In genomic region chr2:144331652-144332355, GRCh38 we compare ENCODE assay signal across 1 cellular context.
TF ChIP-seq lines count a peak whose summit lies in the region.

No MANE protein-coding gene starts in this region.

TF ChIP-seq in K562, 482 proteins besides CTCF, POLR2A, EP300 and RAD21 (continued from another document and continues in another):
- TF ChIP-seq, protein P1, sequence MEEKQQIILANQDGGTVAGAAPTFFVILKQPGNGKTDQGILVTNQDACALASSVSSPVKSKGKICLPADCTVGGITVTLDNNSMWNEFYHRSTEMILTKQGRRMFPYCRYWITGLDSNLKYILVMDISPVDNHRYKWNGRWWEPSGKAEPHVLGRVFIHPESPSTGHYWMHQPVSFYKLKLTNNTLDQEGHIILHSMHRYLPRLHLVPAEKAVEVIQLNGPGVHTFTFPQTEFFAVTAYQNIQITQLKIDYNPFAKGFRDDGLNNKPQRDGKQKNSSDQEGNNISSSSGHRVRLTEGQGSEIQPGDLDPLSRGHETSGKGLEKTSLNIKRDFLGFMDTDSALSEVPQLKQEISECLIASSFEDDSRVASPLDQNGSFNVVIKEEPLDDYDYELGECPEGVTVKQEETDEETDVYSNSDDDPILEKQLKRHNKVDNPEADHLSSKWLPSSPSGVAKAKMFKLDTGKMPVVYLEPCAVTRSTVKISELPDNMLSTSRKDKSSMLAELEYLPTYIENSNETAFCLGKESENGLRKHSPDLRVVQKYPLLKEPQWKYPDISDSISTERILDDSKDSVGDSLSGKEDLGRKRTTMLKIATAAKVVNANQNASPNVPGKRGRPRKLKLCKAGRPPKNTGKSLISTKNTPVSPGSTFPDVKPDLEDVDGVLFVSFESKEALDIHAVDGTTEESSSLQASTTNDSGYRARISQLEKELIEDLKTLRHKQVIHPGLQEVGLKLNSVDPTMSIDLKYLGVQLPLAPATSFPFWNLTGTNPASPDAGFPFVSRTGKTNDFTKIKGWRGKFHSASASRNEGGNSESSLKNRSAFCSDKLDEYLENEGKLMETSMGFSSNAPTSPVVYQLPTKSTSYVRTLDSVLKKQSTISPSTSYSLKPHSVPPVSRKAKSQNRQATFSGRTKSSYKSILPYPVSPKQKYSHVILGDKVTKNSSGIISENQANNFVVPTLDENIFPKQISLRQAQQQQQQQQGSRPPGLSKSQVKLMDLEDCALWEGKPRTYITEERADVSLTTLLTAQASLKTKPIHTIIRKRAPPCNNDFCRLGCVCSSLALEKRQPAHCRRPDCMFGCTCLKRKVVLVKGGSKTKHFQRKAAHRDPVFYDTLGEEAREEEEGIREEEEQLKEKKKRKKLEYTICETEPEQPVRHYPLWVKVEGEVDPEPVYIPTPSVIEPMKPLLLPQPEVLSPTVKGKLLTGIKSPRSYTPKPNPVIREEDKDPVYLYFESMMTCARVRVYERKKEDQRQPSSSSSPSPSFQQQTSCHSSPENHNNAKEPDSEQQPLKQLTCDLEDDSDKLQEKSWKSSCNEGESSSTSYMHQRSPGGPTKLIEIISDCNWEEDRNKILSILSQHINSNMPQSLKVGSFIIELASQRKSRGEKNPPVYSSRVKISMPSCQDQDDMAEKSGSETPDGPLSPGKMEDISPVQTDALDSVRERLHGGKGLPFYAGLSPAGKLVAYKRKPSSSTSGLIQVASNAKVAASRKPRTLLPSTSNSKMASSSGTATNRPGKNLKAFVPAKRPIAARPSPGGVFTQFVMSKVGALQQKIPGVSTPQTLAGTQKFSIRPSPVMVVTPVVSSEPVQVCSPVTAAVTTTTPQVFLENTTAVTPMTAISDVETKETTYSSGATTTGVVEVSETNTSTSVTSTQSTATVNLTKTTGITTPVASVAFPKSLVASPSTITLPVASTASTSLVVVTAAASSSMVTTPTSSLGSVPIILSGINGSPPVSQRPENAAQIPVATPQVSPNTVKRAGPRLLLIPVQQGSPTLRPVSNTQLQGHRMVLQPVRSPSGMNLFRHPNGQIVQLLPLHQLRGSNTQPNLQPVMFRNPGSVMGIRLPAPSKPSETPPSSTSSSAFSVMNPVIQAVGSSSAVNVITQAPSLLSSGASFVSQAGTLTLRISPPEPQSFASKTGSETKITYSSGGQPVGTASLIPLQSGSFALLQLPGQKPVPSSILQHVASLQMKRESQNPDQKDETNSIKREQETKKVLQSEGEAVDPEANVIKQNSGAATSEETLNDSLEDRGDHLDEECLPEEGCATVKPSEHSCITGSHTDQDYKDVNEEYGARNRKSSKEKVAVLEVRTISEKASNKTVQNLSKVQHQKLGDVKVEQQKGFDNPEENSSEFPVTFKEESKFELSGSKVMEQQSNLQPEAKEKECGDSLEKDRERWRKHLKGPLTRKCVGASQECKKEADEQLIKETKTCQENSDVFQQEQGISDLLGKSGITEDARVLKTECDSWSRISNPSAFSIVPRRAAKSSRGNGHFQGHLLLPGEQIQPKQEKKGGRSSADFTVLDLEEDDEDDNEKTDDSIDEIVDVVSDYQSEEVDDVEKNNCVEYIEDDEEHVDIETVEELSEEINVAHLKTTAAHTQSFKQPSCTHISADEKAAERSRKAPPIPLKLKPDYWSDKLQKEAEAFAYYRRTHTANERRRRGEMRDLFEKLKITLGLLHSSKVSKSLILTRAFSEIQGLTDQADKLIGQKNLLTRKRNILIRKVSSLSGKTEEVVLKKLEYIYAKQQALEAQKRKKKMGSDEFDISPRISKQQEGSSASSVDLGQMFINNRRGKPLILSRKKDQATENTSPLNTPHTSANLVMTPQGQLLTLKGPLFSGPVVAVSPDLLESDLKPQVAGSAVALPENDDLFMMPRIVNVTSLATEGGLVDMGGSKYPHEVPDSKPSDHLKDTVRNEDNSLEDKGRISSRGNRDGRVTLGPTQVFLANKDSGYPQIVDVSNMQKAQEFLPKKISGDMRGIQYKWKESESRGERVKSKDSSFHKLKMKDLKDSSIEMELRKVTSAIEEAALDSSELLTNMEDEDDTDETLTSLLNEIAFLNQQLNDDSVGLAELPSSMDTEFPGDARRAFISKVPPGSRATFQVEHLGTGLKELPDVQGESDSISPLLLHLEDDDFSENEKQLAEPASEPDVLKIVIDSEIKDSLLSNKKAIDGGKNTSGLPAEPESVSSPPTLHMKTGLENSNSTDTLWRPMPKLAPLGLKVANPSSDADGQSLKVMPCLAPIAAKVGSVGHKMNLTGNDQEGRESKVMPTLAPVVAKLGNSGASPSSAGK (IDR thresholded peaks at IDR 0.05) = peak; percentile 78
- TF ChIP-seq TARDBP (IDR thresholded peaks at IDR 0.05) (no peak), KLF6 (CRISPR knock-in tag; IDR thresholded peaks at IDR 0.05; ENCODE audit: borderline replicate concordance) (no peak), ZNF143 (CRISPR knock-in tag; IDR thresholded peaks at IDR 0.05) (no peak), ZNF561 (CRISPR knock-in tag; conservative IDR thresholded peaks at IDR 0.05) (no peak), ARID1B (IDR thresholded peaks at IDR 0.05) (peak; percentile 7), POLR3G (IDR thresholded peaks at IDR 0.05; ENCODE audit: extremely low read depth, insufficient read length, insufficient replicate concordance) (no peak), HDAC1 (IDR thresholded peaks at IDR 0.05) (peak in 1 of 2 experiments; percentile 90; a peak in 2 of 4 replicates), ZBED1 (IDR thresholded peaks at IDR 0.05) (no peak), TBP (optimal IDR thresholded peaks at IDR 0.05; ENCODE audit: low read depth, low read length) (peak; percentile 7), DIDO1 (tag; IDR thresholded peaks at IDR 0.05; ENCODE audit: low read depth) (no peak), E2F4 (CRISPR knock-in tag; IDR thresholded peaks at IDR 0.05; ENCODE audit: low read depth) (no peak), ATF7 (IDR thresholded peaks at IDR 0.05) (no peak), MIER1 (IDR thresholded peaks at IDR 0.05; ENCODE audit: low read depth) (0 out of 2 replicates have a peak, but pooled peaks have one; percentile 28), ESRRA (IDR thresholded peaks at IDR 0.05; ENCODE audit: borderline replicate concordance, low read depth) (no peak; the same call in 1 of the 2 replicates), PPARD (CRISPR knock-in tag; IDR thresholded peaks at IDR 0.05) (no peak), LCOR (CRISPR knock-in tag; IDR thresholded peaks at IDR 0.05) (peak; percentile 22; the same call in 1 of the 2 replicates), ZBTB40 (IDR thresholded peaks at IDR 0.05) (no peak; the same call in 1 of the 2 replicates), ZBTB40 (CRISPR knock-in tag; IDR thresholded peaks at IDR 0.05) (no peak), PRPF4 (IDR thresholded peaks at IDR 0.05; ENCODE audit: insufficient read depth, low read depth, low read length, poor library complexity, severe bottlenecking) (no peak), ZNF717 (CRISPR knock-in tag; IDR thresholded peaks at IDR 0.05) (no peak), ETV1 (tag; conservative IDR thresholded peaks at IDR 0.05; ENCODE audit: low read depth) (no peak), ZBTB7A (IDR thresholded peaks at IDR 0.05; ENCODE audit: borderline replicate concordance, control insufficient read depth, low read depth, low read length) (peak; percentile 93), HNRNPK (IDR thresholded peaks at IDR 0.05; ENCODE audit: low read depth, low read length, poor library complexity, severe bottlenecking) (no peak), MEIS2 (IDR thresholded peaks at IDR 0.05; ENCODE audit: partially characterized antibody) (no peak), ZNF707 (CRISPR knock-in tag; conservative IDR thresholded peaks at IDR 0.05) (no peak), ZNF76 (CRISPR knock-in tag; IDR thresholded peaks at IDR 0.05; ENCODE audit: borderline replicate concordance) (no peak), PTRF (tag; IDR thresholded peaks at IDR 0.05) (no peak), CTBP1 (IDR thresholded peaks at IDR 0.05; ENCODE audit: borderline replicate concordance) (peak; percentile 55; the same call in 1 of the 2 replicates), GABPA (tag; conservative IDR thresholded peaks at IDR 0.05; ENCODE audit: low read depth) (peak; percentile 45; the same call in 1 of the 2 replicates), ZNF184 (CRISPR knock-in tag; IDR thresholded peaks at IDR 0.05) (no peak), MED1 (CRISPR knock-in tag; IDR thresholded peaks at IDR 0.05; ENCODE audit: borderline replicate concordance) (no peak), HDAC2 (IDR thresholded peaks at IDR 0.05) (no peak), ZNF280B (CRISPR knock-in tag; IDR thresholded peaks at IDR 0.05) (no peak)
- TF ChIP-seq, protein P2, sequence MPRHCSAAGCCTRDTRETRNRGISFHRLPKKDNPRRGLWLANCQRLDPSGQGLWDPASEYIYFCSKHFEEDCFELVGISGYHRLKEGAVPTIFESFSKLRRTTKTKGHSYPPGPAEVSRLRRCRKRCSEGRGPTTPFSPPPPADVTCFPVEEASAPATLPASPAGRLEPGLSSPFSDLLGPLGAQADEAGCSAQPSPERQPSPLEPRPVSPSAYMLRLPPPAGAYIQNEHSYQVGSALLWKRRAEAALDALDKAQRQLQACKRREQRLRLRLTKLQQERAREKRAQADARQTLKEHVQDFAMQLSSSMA (CRISPR knock-in tag; IDR thresholded peaks at IDR 0.05) = no peak
- TF ChIP-seq, protein P3, sequence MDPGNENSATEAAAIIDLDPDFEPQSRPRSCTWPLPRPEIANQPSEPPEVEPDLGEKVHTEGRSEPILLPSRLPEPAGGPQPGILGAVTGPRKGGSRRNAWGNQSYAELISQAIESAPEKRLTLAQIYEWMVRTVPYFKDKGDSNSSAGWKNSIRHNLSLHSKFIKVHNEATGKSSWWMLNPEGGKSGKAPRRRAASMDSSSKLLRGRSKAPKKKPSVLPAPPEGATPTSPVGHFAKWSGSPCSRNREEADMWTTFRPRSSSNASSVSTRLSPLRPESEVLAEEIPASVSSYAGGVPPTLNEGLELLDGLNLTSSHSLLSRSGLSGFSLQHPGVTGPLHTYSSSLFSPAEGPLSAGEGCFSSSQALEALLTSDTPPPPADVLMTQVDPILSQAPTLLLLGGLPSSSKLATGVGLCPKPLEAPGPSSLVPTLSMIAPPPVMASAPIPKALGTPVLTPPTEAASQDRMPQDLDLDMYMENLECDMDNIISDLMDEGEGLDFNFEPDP (CRISPR knock-in tag; IDR thresholded peaks at IDR 0.05) = no peak
